Comparison of ENCODE assay signal across 1 cellular context in genomic region chr1:23957096-23957495, GRCh38.
TF ChIP-seq lines count a peak whose summit lies in the region.

No MANE protein-coding gene starts in this region.

TF ChIP-seq in H1, 55 proteins besides CTCF, POLR2A, EP300 and RAD21 (continued from another document):
- TF ChIP-seq CHD1 (IDR thresholded peaks at IDR 0.05; ENCODE audit: low read depth, low read length) (no peak), TAF7 (optimal IDR thresholded peaks at IDR 0.05; ENCODE audit: borderline replicate concordance, low read depth, low read length) (no peak), PHF8 (conservative IDR thresholded peaks at IDR 0.05; ENCODE audit: low read depth, low read length) (no peak), E2F6 (IDR thresholded peaks at IDR 0.05) (no peak), TAF1 (IDR thresholded peaks at IDR 0.05; ENCODE audit: low read depth, low read length) (no peak), RFX5 (IDR thresholded peaks at IDR 0.05; ENCODE audit: borderline replicate concordance, low read depth, low read length) (no peak), EZH2 (IDR thresholded peaks at IDR 0.05; ENCODE audit: low read depth, low read length, severe bottlenecking) (no peak), CHD2 (IDR thresholded peaks at IDR 0.05; ENCODE audit: low read length) (no peak), RXRA (IDR thresholded peaks at IDR 0.05; ENCODE audit: insufficient read depth, low read depth, low read length) (no peak), JUN (IDR thresholded peaks at IDR 0.05; ENCODE audit: low read depth, low read length) (no peak), ASH2L (IDR thresholded peaks at IDR 0.05; ENCODE audit: low read length) (no peak), KDM4A (IDR thresholded peaks at IDR 0.05; ENCODE audit: low read depth, low read length, severe bottlenecking) (no peak), BCL11A (IDR thresholded peaks at IDR 0.05; ENCODE audit: low read depth in 2 of 2, low read length in 2 of 2) (no peak), MAFK (IDR thresholded peaks at IDR 0.05; ENCODE audit: low read depth, low read length) (no peak)
TF ChIP-seq in H1: peak in this region for 0.
